8 cellular contexts compared by ENCODE assay signal in genomic region chr3:47163990-47164848, GRCh38. TPM values are rescaled to one million over a fixed set of nuclear protein-coding genes. Genes with fewer than 3 reads are reported as not detected.
A peak's percentile ranks its signal among the peaks of the same experiment; 100 is the strongest.
DNase-seq lines count a peak whose midpoint lies in the region; ATAC-seq and TF ChIP-seq lines count a peak whose summit lies in the region.

TSS of gene SETD2 (minus strand) at chr3:47164113. CDS start at chr3:47163924, 189 bp downstream.

- H3K27ac ChIP-seq in esophagus (ENCODE audit: low read depth in 2 of 2, low read length in 1 of 2) (peak within 1 kb of the TSS; percentile 97 to 99), muscle layer of colon (ENCODE audit: low read depth, low read length) (peak within 1 kb of the TSS; percentile 98)

- no peaks in the 10 kb centered on the region for H3K9me3 Mint-ChIP-seq in activated T-cell treated with anti-CD3 and anti-CD28 coated beads, Interleukin-2, amount 50 U/mL, for 24 hours

- H3K9ac ChIP-seq in muscle layer of colon (ENCODE audit: low read length) = peak within 1 kb of the TSS; percentile 89

- H3K4me3 ChIP-seq in esophagus (ENCODE audit: low read depth in 1 of 2, low read length in 2 of 2) = peak within 1 kb of the TSS; percentile 82 to 96
- peak within 1 kb of the TSS; percentile 92 to 99 for H3K4me3 ChIP-seq in muscle layer of colon (ENCODE audit: low read depth in 1 of 2, low read length in 2 of 2)

- peak within 1 kb of the TSS; percentile 98 for H3K27ac Mint-ChIP-seq in activated T-cell treated with anti-CD3 and anti-CD28 coated beads, Interleukin-2, amount 50 U/mL, for 24 hours

- H3K9me3 ChIP-seq in esophagus (ENCODE audit: control insufficient read depth in 2 of 2, insufficient read depth in 1 of 2, low read depth in 1 of 2, low read length in 1 of 2) (no peaks in the 10 kb centered on the region), muscle layer of colon (ENCODE audit: low read length) (no peaks in the 10 kb centered on the region)

- H3K27me3 Mint-ChIP-seq in activated T-cell treated with anti-CD3 and anti-CD28 coated beads, Interleukin-2, amount 50 U/mL, for 24 hours = no peaks in the 10 kb centered on the region

- H3K4me1 ChIP-seq in esophagus (ENCODE audit: control insufficient read depth in 2 of 2, insufficient read depth in 2 of 2, low read length in 1 of 2) = no peaks in the 10 kb centered on the region
- H3K4me1 ChIP-seq in muscle layer of colon (ENCODE audit: insufficient read depth, low read length) = peaks cover 41% of the 10 kb centered on the region

- 0 to 1% methylated on average over 78 to 91 of the region's 96 CpGs for WGBS in esophagus, 2 donors

- H3K36me3 ChIP-seq in esophagus (ENCODE audit: control insufficient read depth in 2 of 2, insufficient read depth in 2 of 2, low read length in 1 of 2) (peaks cover 0 to 2% of the 10 kb centered on the region in 2 donors), muscle layer of colon (ENCODE audit: insufficient read depth, low read length) (no peaks in the 10 kb centered on the region)

- DNase-seq in DMS114 treated with DMSO at 0.1 percent for 48 hours (lab: John Stamatoyannopoulos, UW; ENCODE audit: unreplicated experiment) = peak; percentile 77
- peak; percentile 93 for DNase-seq in HuH-7.5 (ENCODE audit: low spot score)
- DNase-seq in activated T-cell treated with anti-CD3 and anti-CD28 coated beads, Interleukin-2, amount 50 U/mL, for 24 hours = peak; percentile 89
- DNase-seq in stimulated activated CD8-positive, alpha-beta memory T cell treated with anti-CD3 and anti-CD28 coated beads, Interleukin-7, amount 100 ng/mL, for 1 hour (ENCODE audit: low read depth in 2 of 2) = peak; percentile 68 to 70

- peaks cover 31% of the 10 kb centered on the region for H3K36me3 Mint-ChIP-seq in activated T-cell treated with anti-CD3 and anti-CD28 coated beads, Interleukin-2, amount 50 U/mL, for 24 hours (ENCODE audit: low read depth)

- ATAC-seq in GM21515 (IDR thresholded peaks at IDR 0.05; ENCODE audit: unreplicated experiment) = peak; percentile 69

- peaks cover 50% of the 10 kb centered on the region for H3K4me1 Mint-ChIP-seq in activated T-cell treated with anti-CD3 and anti-CD28 coated beads, Interleukin-2, amount 50 U/mL, for 24 hours (ENCODE audit: low read depth)

- H3K27me3 ChIP-seq in esophagus (ENCODE audit: control insufficient read depth in 1 of 2, insufficient read depth in 2 of 2, low read length in 2 of 2) (no peaks in the 10 kb centered on the region), muscle layer of colon (ENCODE audit: control insufficient read depth in 1 of 2, insufficient read depth in 2 of 2, low read length in 2 of 2) (no peaks in the 10 kb centered on the region)

- peak within 1 kb of the TSS; percentile 94 for H3K4me3 Mint-ChIP-seq in activated T-cell treated with anti-CD3 and anti-CD28 coated beads, Interleukin-2, amount 50 U/mL, for 24 hours

TF ChIP-seq in PFSK-1, 5 proteins besides CTCF, POLR2A, EP300 and RAD21:
- TF ChIP-seq FOXP2 (optimal IDR thresholded peaks at IDR 0.05; ENCODE audit: borderline replicate concordance, extremely low read depth, extremely low read length, insufficient read depth) (peak; percentile 52), SIN3A (IDR thresholded peaks at IDR 0.05; ENCODE audit: borderline replicate concordance, insufficient read depth, low read length) (0 out of 2 replicates have a peak, but pooled peaks have one; percentile 20), POLR2AphosphoS5 (IDR thresholded peaks at IDR 0.05; ENCODE audit: low read depth, low read length) (peak; percentile 50), TAF1 (IDR thresholded peaks at IDR 0.05; ENCODE audit: borderline replicate concordance, insufficient read depth, low read length) (no peak; the same call in 1 of the 2 replicates), REST (IDR thresholded peaks at IDR 0.05; ENCODE audit: insufficient read depth in 1 of 2, low read depth in 2 of 2, low read length in 2 of 2) (no peak)

RNA-seq across cellular contexts. Expression of gene SETD2, which starts in this region (rescaled TPM):
- 11.5 TPM for polyA plus RNA-seq in PFSK-1 (2012; ENCODE audit: insufficient read length, low read depth)
- 10 to 100 TPM in 1 of 2 donors, 1 to 10 TPM in 1; 9.0 to 11.7 TPM for polyA plus RNA-seq in esophagus

Comparison
In these comparisons a context has a peak if more than half of its experiments do, and no peak if none do; other contexts are left out.
1. Peak in every context shown above with its lines: DNase-seq, ATAC-seq, H3K4me3 ChIP-seq and H3K27ac ChIP-seq.